In genomic region chr10:80855348-80855971, GRCh38 we compare ENCODE assay signal across 8 cellular contexts.
A peak's percentile ranks its signal among the peaks of the same experiment; 100 is the strongest.
DNase-seq lines count a peak whose midpoint lies in the region; ATAC-seq, FAIRE-seq and TF ChIP-seq lines count a peak whose summit lies in the region.

No MANE protein-coding gene starts in this region.

- peaks cover 3% of the 10 kb centered on the region for H3K9me3 Mint-ChIP-seq in neural crest cell

- no peaks in the 10 kb centered on the region for H3K4me1 Mint-ChIP-seq in neural crest cell

- peak; percentile 61 for TF ChIP-seq CTCF in neural crest cell (conservative IDR thresholded peaks at IDR 0.05)
- no peak for TF ChIP-seq CTCF in vagina (IDR thresholded peaks at IDR 0.05)
- no peak for TF ChIP-seq CTCF in tibial artery (IDR thresholded peaks at IDR 0.05)

- no peaks in the 10 kb centered on the region for H3K27me3 ChIP-seq in vagina
- H3K27me3 ChIP-seq in tibial artery = no peaks in the 10 kb centered on the region

- intact Hi-C loops in vagina (cut with DNase I) = no loop called here
- intact Hi-C loops in tibial artery (cut with DNase I; ENCODE audit: low total_unique reads) = no loop called here

- H3K27ac Mint-ChIP-seq in neural crest cell (ENCODE audit: unreplicated experiment) = no peak overlapping the region

- H3K27ac ChIP-seq in vagina = no peak overlapping the region
- no peak overlapping the region for H3K27ac ChIP-seq in tibial artery

- DNase-seq in SK-N-DZ (ENCODE audit: low spot score) = peak; percentile 14
- DNase-seq in neural crest cell (ENCODE audit: low read depth, low spot score) = peak; percentile 41
- DNase-seq in vagina (ENCODE audit: extremely low spot score in 2 of 2) = no peak
- DNase-seq in tibial artery = no peak
- DNase-seq in GM12891 (ENCODE audit: insufficient read length, low spot score) = no peak
- no peak for DNase-seq in activated CD8-positive, alpha-beta memory T cell treated with anti-CD3 and anti-CD28 coated beads, Interleukin-2, amount 50 U/mL, for 48 hours

- no peaks in the 10 kb centered on the region for H3K9me3 ChIP-seq in vagina
- H3K9me3 ChIP-seq in tibial artery = no peaks in the 10 kb centered on the region

- H3K36me3 ChIP-seq in vagina (no peaks in the 10 kb centered on the region), tibial artery (no peaks in the 10 kb centered on the region)

- no peak overlapping the region for H3K4me3 ChIP-seq in vagina
- H3K4me3 ChIP-seq in tibial artery = no peak overlapping the region

- no peaks in the 10 kb centered on the region for H3K4me1 ChIP-seq in vagina
- no peaks in the 10 kb centered on the region for H3K4me1 ChIP-seq in tibial artery

- no peak for FAIRE-seq in GM12891 (lab: Jason Lieb, UNC)

- ATAC-seq in GM18499 (IDR thresholded peaks at IDR 0.05; ENCODE audit: insufficient read depth, unreplicated experiment) = peak; percentile 49
- ATAC-seq in HG02678 (IDR thresholded peaks at IDR 0.05; ENCODE audit: unreplicated experiment) = peak; percentile 58

- H3K27me3 Mint-ChIP-seq in neural crest cell (ENCODE audit: low read depth) = no peaks in the 10 kb centered on the region

- TF ChIP-seq POLR2A in vagina (IDR thresholded peaks at IDR 0.05) = no peak
- no peak for TF ChIP-seq POLR2A in GM12891 (IDR thresholded peaks at IDR 0.05; ENCODE audit: low read depth, low read length)

- no peaks in the 10 kb centered on the region for H3K36me3 Mint-ChIP-seq in neural crest cell (ENCODE audit: low read depth)

- no peak overlapping the region for H3K4me3 Mint-ChIP-seq in neural crest cell

TF ChIP-seq in GM12891, 5 proteins besides CTCF, POLR2A, EP300 and RAD21:
- TF ChIP-seq TAF1 (IDR thresholded peaks at IDR 0.05; ENCODE audit: low read depth, low read length) = no peak
- no peak for TF ChIP-seq POU2F2 (IDR thresholded peaks at IDR 0.05; ENCODE audit: low read depth, low read length)
- no peak for TF ChIP-seq SPI1 (IDR thresholded peaks at IDR 0.05; ENCODE audit: low read depth, low read length)
- TF ChIP-seq PAX5 (IDR thresholded peaks at IDR 0.05; ENCODE audit: insufficient read depth, low read length, severe bottlenecking) = no peak
- TF ChIP-seq POLR2AphosphoS5 (IDR thresholded peaks at IDR 0.05; ENCODE audit: low read depth, low read length) = no peak
TF ChIP-seq in GM12891: peak in this region for 0.

Comparison
In these comparisons a context has a peak if more than half of its experiments do, and no peak if none do; other contexts are left out.
1. DNase-seq: peak in SK-N-DZ (single experiment) and neural crest cell (single experiment); none in vagina (0 of 2), tibial artery (0 of 2), GM12891 (single experiment) and activated CD8-positive, alpha-beta memory T cell treated with anti-CD3 and anti-CD28 coated beads, Interleukin-2, amount 50 U/mL, for 48 hours (single experiment).